In genomic region chr16:67415872-67416793, GRCh38 we compare ENCODE assay signal across 1 cellular context.
TF ChIP-seq lines count a peak whose summit lies in the region.

Gene ZDHHC1, minus strand, starts transcription at chr16:67416477. Its CDS starts 8,702 bp downstream, at chr16:67407775.

TF ChIP-seq in HepG2, 621 proteins besides CTCF, POLR2A, EP300 and RAD21 (continued from another document and continues in another):
- no peak for TF ChIP-seq KIAA2018 (CRISPR knock-in tag; IDR thresholded peaks at IDR 0.05; ENCODE audit: borderline replicate concordance)
- TF ChIP-seq LCORL (IDR thresholded peaks at IDR 0.05), result no peak
- TF ChIP-seq LCORL (CRISPR knock-in tag; IDR thresholded peaks at IDR 0.05), result peak; percentile 78; the same call in 1 of the 2 replicates
- TF ChIP-seq KAT7 (CRISPR knock-in tag; IDR thresholded peaks at IDR 0.05; ENCODE audit: borderline replicate concordance), result no peak
- TF ChIP-seq ZBTB26 (CRISPR knock-in tag; IDR thresholded peaks at IDR 0.05; ENCODE audit: borderline replicate concordance), result peak; percentile 44; the same call in 1 of the 2 replicates
- no peak; the same call in 1 of the 2 replicates for TF ChIP-seq WIZ (CRISPR knock-in tag; IDR thresholded peaks at IDR 0.05)
- TF ChIP-seq CSRNP1 (CRISPR knock-in tag; IDR thresholded peaks at IDR 0.05), result peak; percentile 93
- peak; percentile 69; the same call in 1 of the 2 replicates for TF ChIP-seq NCOA1 (CRISPR knock-in tag; IDR thresholded peaks at IDR 0.05)
- TF ChIP-seq ZNF720 (CRISPR knock-in tag; IDR thresholded peaks at IDR 0.05), result no peak
- no peak for TF ChIP-seq ZBTB2 (CRISPR knock-in tag; IDR thresholded peaks at IDR 0.05; ENCODE audit: low read depth)
- TF ChIP-seq ELK4 (CRISPR knock-in tag; IDR thresholded peaks at IDR 0.05; ENCODE audit: borderline replicate concordance), result no peak; the same call in 1 of the 2 replicates
- peak; percentile 95; the same call in 1 of the 2 replicates for TF ChIP-seq SMAD1 (CRISPR knock-in tag; IDR thresholded peaks at IDR 0.05; ENCODE audit: borderline replicate concordance, low read depth)
- no peak for TF ChIP-seq PBX2 (CRISPR knock-in tag; IDR thresholded peaks at IDR 0.05)
- TF ChIP-seq ZNF160 (CRISPR knock-in tag; IDR thresholded peaks at IDR 0.05), result peak; percentile 62; the same call in 1 of the 2 replicates
- no peak for TF ChIP-seq ZNF317 (CRISPR knock-in tag; IDR thresholded peaks at IDR 0.05)
- no peak for TF ChIP-seq ZNF674 (CRISPR knock-in tag; IDR thresholded peaks at IDR 0.05; ENCODE audit: low read depth)
- TF ChIP-seq DMTF1 (CRISPR knock-in tag; IDR thresholded peaks at IDR 0.05), result no peak
- TF ChIP-seq ZNF580 (CRISPR knock-in tag; IDR thresholded peaks at IDR 0.05; ENCODE audit: borderline replicate concordance, low read depth), result peak; percentile 99
- TF ChIP-seq ZNF281 (CRISPR knock-in tag; IDR thresholded peaks at IDR 0.05; ENCODE audit: borderline replicate concordance), result no peak
- TF ChIP-seq HES4 (CRISPR knock-in tag; IDR thresholded peaks at IDR 0.05; ENCODE audit: borderline replicate concordance), result peak; percentile 28; the same call in 1 of the 2 replicates
- TF ChIP-seq ZNF562 (CRISPR knock-in tag; IDR thresholded peaks at IDR 0.05; ENCODE audit: borderline replicate concordance), result no peak
- TF ChIP-seq DDIT3 (CRISPR knock-in tag; IDR thresholded peaks at IDR 0.05), result no peak
- TF ChIP-seq ZNF33A (CRISPR knock-in tag; IDR thresholded peaks at IDR 0.05; ENCODE audit: borderline replicate concordance), result peak; percentile 87; the same call in 1 of the 2 replicates
- no peak for TF ChIP-seq GPN1 (CRISPR knock-in tag; IDR thresholded peaks at IDR 0.05; ENCODE audit: borderline replicate concordance)
- TF ChIP-seq MED1 (CRISPR knock-in tag; IDR thresholded peaks at IDR 0.05), result peak; percentile 30; the same call in 1 of the 2 replicates
- no peak; the same call in none of the 2 replicates for TF ChIP-seq SALL2 (CRISPR knock-in tag; IDR thresholded peaks at IDR 0.05)
- TF ChIP-seq ZNF512B (CRISPR knock-in tag; IDR thresholded peaks at IDR 0.05; ENCODE audit: borderline replicate concordance), result no peak
